Comparison of ENCODE assay signal across 1 cellular context in genomic region chr11:235998-236773, GRCh38.
TF ChIP-seq lines count a peak whose summit lies in the region.

SIRT3 (minus strand) TSS chr11:236342; CDS start chr11:236328, 14 bp downstream.

TF ChIP-seq in HEK293, 187 proteins besides CTCF, POLR2A, EP300 and RAD21 (continued from another document):
- TF ChIP-seq PATZ1 (tag by site-specific recombination; IDR thresholded peaks at IDR 0.05) (0 out of 2 replicates have a peak, but pooled peaks have one; percentile 43), ZNF658 (tag by site-specific recombination; IDR thresholded peaks at IDR 0.05) (no peak), ZNF670 (tag by site-specific recombination; IDR thresholded peaks at IDR 0.05; ENCODE audit: low read depth) (no peak), ZNF335 (tag by site-specific recombination; conservative IDR thresholded peaks at IDR 0.05) (peak; percentile 80), ZNF184 (tag by site-specific recombination; IDR thresholded peaks at IDR 0.05) (no peak), ZNF48 (tag by site-specific recombination; IDR thresholded peaks at IDR 0.05) (no peak), ZSCAN18 (tag by site-specific recombination; IDR thresholded peaks at IDR 0.05) (no peak), WT1 (tag by site-specific recombination; IDR thresholded peaks at IDR 0.05) (no peak), EGR2 (tag by site-specific recombination; IDR thresholded peaks at IDR 0.05; ENCODE audit: low read depth) (peak; percentile 7; the same call in 1 of the 2 replicates), ZNF280C (tag by site-specific recombination; IDR thresholded peaks at IDR 0.05) (no peak), GLIS1 (tag by site-specific recombination; IDR thresholded peaks at IDR 0.05) (peak; percentile 34; the same call in 1 of the 2 replicates), TRIM28 (IDR thresholded peaks at IDR 0.05; ENCODE audit: borderline replicate concordance, low read length) (no peak)
TF ChIP-seq in HEK293: peak in this region for 25.
